Comparison of ENCODE assay signal across 8 cellular contexts in genomic region chr1:206706298-206706791, GRCh38. TPM values are rescaled to one million over a fixed set of nuclear protein-coding genes. Genes with fewer than 3 reads are reported as not detected.
A peak's percentile ranks its signal among the peaks of the same experiment; 100 is the strongest.
DNase-seq lines count a peak whose midpoint lies in the region; ATAC-seq and TF ChIP-seq lines count a peak whose summit lies in the region.

No MANE protein-coding gene starts in this region.

- no peaks in the 10 kb centered on the region for H3K9me3 ChIP-seq in NT2/D1 (ENCODE audit: insufficient read depth, low read length)
- no peaks in the 10 kb centered on the region for H3K9me3 ChIP-seq in spleen

- no peak for TF ChIP-seq POLR2A in spleen (IDR thresholded peaks at IDR 0.05)

- H3K27me3 ChIP-seq in NT2/D1 (ENCODE audit: insufficient read depth, insufficient read length): no peaks in the 10 kb centered on the region
- H3K27me3 ChIP-seq in spleen (replicated peaks in 1 of 7): no peaks in the 10 kb centered on the region

- intact Hi-C loops in spleen (cut with DNase I; ENCODE audit: low total_unique reads): no loop called here

- ATAC-seq in HG02973 (IDR thresholded peaks at IDR 0.05; ENCODE audit: unreplicated experiment) (no peak), GM18870 (IDR thresholded peaks at IDR 0.05; ENCODE audit: unreplicated experiment) (no peak)

- DNase-seq in GM03348 (ENCODE audit: low spot score) (peak; percentile 91), NT2/D1 (ENCODE audit: low read depth, low spot score) (no peak), fibroblast of mammary gland (ENCODE audit: low read depth) (peak; percentile 99), spleen (no peak), hypothalamus (lab: John Stamatoyannopoulos, UW) (no peak), NCI-H2081 treated with DMSO at 0.1 percent for 48 hours (lab: John Stamatoyannopoulos, UW) (no peak)

- no peak overlapping the region for H3K4me3 ChIP-seq in NT2/D1 (ENCODE audit: insufficient read length, low read depth)
- H3K4me3 ChIP-seq in fibroblast of mammary gland (ENCODE audit: control insufficient read depth, low read depth, low read length): peak overlapping the region; percentile 7
- peak overlapping the region in 1 of 8 donors; percentile 3 for H3K4me3 ChIP-seq in spleen

- TF ChIP-seq CTCF in fibroblast of mammary gland (conservative IDR thresholded peaks at IDR 0.05; ENCODE audit: control insufficient read depth, insufficient read depth, low read depth, low read length): no peak
- no peak for TF ChIP-seq CTCF in spleen (IDR thresholded peaks at IDR 0.05 in 8 of 11, conservative IDR thresholded peaks at IDR 0.05 in 3 of 11)

- H3K4me1 ChIP-seq in NT2/D1 (ENCODE audit: insufficient read depth, insufficient read length) (peaks cover 24% of the 10 kb centered on the region), spleen (peaks cover 66 to 100% (median 89%) of the 10 kb centered on the region in 6 donors)

- H3K9ac ChIP-seq in NT2/D1 (ENCODE audit: insufficient read length, low read depth): peak overlapping the region; percentile 43

- H3K36me3 ChIP-seq in NT2/D1 (ENCODE audit: insufficient read depth, insufficient read length, low read length): no peaks in the 10 kb centered on the region
- H3K36me3 ChIP-seq in spleen: no peaks in the 10 kb centered on the region

- WGBS in spleen, 5 donors: 51 to 59% (median 55%) methylated on average over 9 to 11 of the region's 11 CpGs

- peak overlapping the region in 5 of 8 donors; percentile 19 to 70 (median 59) for H3K27ac ChIP-seq in spleen

RNA-seq across cellular contexts. Expression of gene MAPKAPK2, which starts 21.6 kb away (rescaled TPM):
- 100 to 1,000 TPM in 5 of 7 donors, 10 to 100 TPM in 2; 82.0 to 129 (median 104) TPM for total RNA-seq in spleen
- polyA plus RNA-seq in spleen: 10 to 100 TPM; 42.2 to 68.1 (median 53.4) TPM

Comparison
In these comparisons a context has a peak if more than half of its experiments do, and no peak if none do; other contexts are left out.
1. DNase-seq: peak in GM03348 (single experiment) and fibroblast of mammary gland (single experiment); none in NT2/D1 (single experiment), spleen (single experiment), hypothalamus (0 of 51) and NCI-H2081 treated with DMSO at 0.1 percent for 48 hours (single experiment).